8 cellular contexts compared by ENCODE assay signal in the genomic region with DNA sequence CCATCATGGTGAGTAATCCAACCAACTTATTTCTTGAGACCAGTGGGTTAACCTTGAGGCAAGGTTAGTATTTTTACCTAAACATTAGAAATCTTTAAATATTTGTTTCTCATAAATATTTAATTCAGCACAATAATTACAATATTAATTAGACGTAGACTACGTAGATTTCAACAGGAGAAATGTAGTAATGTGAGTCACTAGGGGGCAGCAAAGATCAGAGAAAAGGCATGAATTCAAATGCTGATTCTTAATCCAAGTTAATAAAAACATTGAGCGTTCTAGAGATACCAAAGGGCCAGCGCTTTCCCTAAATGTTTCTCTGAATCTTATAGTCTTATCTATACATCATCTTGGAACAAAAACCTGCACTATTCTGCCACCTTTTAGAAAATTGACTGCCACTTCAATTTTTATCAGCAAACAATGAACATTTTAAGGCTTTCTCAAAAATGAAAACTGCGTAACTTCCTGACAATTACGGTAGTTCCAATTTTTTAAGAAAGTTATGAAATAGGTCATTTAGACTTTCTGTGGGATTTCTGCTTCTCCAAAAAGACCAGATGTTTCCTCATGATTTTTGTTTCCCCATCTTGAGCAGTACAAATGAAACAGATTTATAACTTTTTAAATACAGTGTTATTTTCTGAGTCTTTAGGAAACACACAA.
DNase-seq lines count a peak whose midpoint lies in the region; ATAC-seq, FAIRE-seq and TF ChIP-seq lines count a peak whose summit lies in the region.

No MANE protein-coding gene starts in this region.

- CTCF ChIA-PET in BJ (lab: Yijun Ruan, JAX), result no interaction called here

- no peaks in the 10 kb centered on the region for H3K79me2 ChIP-seq in KMS-11 (ENCODE audit: insufficient read depth, low read depth)

- POLR2A ChIA-PET in BJ (lab: Charles Lee), result no interaction called here

- no peak overlapping the region for H3K4me2 ChIP-seq in KMS-11

- peak overlapping the region; percentile 11; the same call in 1 of the 2 replicates for H2AFZ ChIP-seq in KMS-11 (ENCODE audit: low read depth)

- H3K36me3 ChIP-seq in BJ (ENCODE audit: control insufficient read depth, insufficient read depth, low read length) (no peaks in the 10 kb centered on the region), KMS-11 (ENCODE audit: insufficient read depth) (no peaks in the 10 kb centered on the region), duodenal mucosa (ENCODE audit: control insufficient read depth in 1 of 2, insufficient read depth in 2 of 2, low read length in 2 of 2) (no peaks in the 10 kb centered on the region), lung (ENCODE audit: control insufficient read depth in 2 of 2, insufficient read depth in 2 of 2, low read length in 2 of 2) (no peaks in the 10 kb centered on the region), upper lobe of left lung (no peaks in the 10 kb centered on the region)

- no peak for TF ChIP-seq POLR2A in upper lobe of left lung (IDR thresholded peaks at IDR 0.05)

- H3K27me3 ChIP-seq in BJ (ENCODE audit: control insufficient read depth, insufficient read depth, low read length) (no peaks in the 10 kb centered on the region), KMS-11 (ENCODE audit: insufficient read depth, low read depth) (no peaks in the 10 kb centered on the region), duodenal mucosa (ENCODE audit: control insufficient read depth in 1 of 2, insufficient read depth in 2 of 2, low read length in 2 of 2) (no peaks in the 10 kb centered on the region), lung (ENCODE audit: control insufficient read depth, insufficient read depth) (no peaks in the 10 kb centered on the region), upper lobe of left lung (no peaks in the 10 kb centered on the region)

- peak in 1 of 4 donors; percentile 31 for TF ChIP-seq EP300 in upper lobe of left lung (IDR thresholded peaks at IDR 0.05)

- no peaks in the 10 kb centered on the region for H4K20me1 ChIP-seq in KMS-11 (ENCODE audit: insufficient read depth)

- DNase-seq in BJ (ENCODE audit: low read depth) (no peak), GM18507 (ENCODE audit: extremely low spot score, insufficient read length, low read depth) (peak; percentile 2), RPMI7951 (ENCODE audit: low read depth) (peak; percentile 60), lung (ENCODE audit: low spot score) (peak; percentile 53), upper lobe of left lung (no peak)

- H3K27ac ChIP-seq in KMS-11 (no peak overlapping the region), duodenal mucosa (ENCODE audit: low read depth, low read length) (no peak overlapping the region), lung (ENCODE audit: low read depth in 1 of 2, low read length in 1 of 2) (peak overlapping the region in 1 of 2 donors; percentile 33), upper lobe of left lung (peak overlapping the region in 3 of 4 donors; percentile 35 to 57 (median 55))

- H3K4me1 ChIP-seq in KMS-11 (ENCODE audit: low read depth, poor library complexity, severe bottlenecking), result no peaks in the 10 kb centered on the region
- peaks cover 0 to 8% of the 10 kb centered on the region in 2 donors for H3K4me1 ChIP-seq in duodenal mucosa (ENCODE audit: control insufficient read depth in 1 of 2, insufficient read depth in 2 of 2, low read length in 2 of 2)
- peaks cover 0 to 2% of the 10 kb centered on the region in 2 donors for H3K4me1 ChIP-seq in lung (ENCODE audit: control insufficient read depth in 2 of 2, insufficient read depth in 2 of 2, low read length in 2 of 2)
- H3K4me1 ChIP-seq in upper lobe of left lung, result peaks cover 4 to 13% (median 9%) of the 10 kb centered on the region in 4 donors

- 8 to 10% methylated on average over 6 of the region's 6 CpGs for WGBS in lung, 2 donors
- 13% methylated on average over 6 of the region's 6 CpGs for WGBS in upper lobe of left lung, 2 donors

- TF ChIP-seq CTCF in BJ (IDR thresholded peaks at IDR 0.05; ENCODE audit: insufficient read depth, low read depth, low read length), result peak; percentile 55
- TF ChIP-seq CTCF in KMS-11 (conservative IDR thresholded peaks at IDR 0.05; ENCODE audit: low read depth, low read length), result peak; percentile 83
- TF ChIP-seq CTCF in lung (IDR thresholded peaks at IDR 0.05; ENCODE audit: control extremely low read depth, extremely low read depth), result peak; percentile 41
- TF ChIP-seq CTCF in upper lobe of left lung (IDR thresholded peaks at IDR 0.05), result peak; percentile 54 to 83 (median 71)

- H3K9ac ChIP-seq in KMS-11 (no peak overlapping the region), duodenal mucosa (ENCODE audit: low read depth in 1 of 2, low read length in 2 of 2) (peak overlapping the region in 1 of 2 donors; percentile 27)

- peak overlapping the region; percentile 26; the same call in 1 of the 2 replicates for H3K4me3 ChIP-seq in BJ (ENCODE audit: low read depth, low read length)
- no peak overlapping the region for H3K4me3 ChIP-seq in KMS-11 (IDR thresholded peaks at IDR 0.05; ENCODE audit: insufficient read depth, low read depth, low read length)
- peak overlapping the region; percentile 54 to 55 for H3K4me3 ChIP-seq in duodenal mucosa (ENCODE audit: low read depth in 1 of 2, low read length in 2 of 2)
- H3K4me3 ChIP-seq in lung, result no peak overlapping the region
- H3K4me3 ChIP-seq in upper lobe of left lung, result peak overlapping the region in 2 of 4 donors; percentile 33 to 39

- FAIRE-seq in GM18507 (lab: Jason Lieb, UNC), result peak; percentile 63

- H3K9me3 ChIP-seq in duodenal mucosa (ENCODE audit: control insufficient read depth in 1 of 2, low read length in 2 of 2) (no peaks in the 10 kb centered on the region), lung (ENCODE audit: control insufficient read depth in 2 of 2, insufficient read depth in 1 of 2, low read length in 1 of 2) (no peaks in the 10 kb centered on the region), upper lobe of left lung (no peaks in the 10 kb centered on the region)

- peak; percentile 72 for ATAC-seq in lung (ENCODE audit: insufficient read depth, low FRiP score)
- ATAC-seq in upper lobe of left lung (ENCODE audit: low FRiP score in 2 of 2), result peak; percentile 67 to 93
- no peak for ATAC-seq in HG03457 (IDR thresholded peaks at IDR 0.05; ENCODE audit: unreplicated experiment)

Comparison
In these comparisons a context has a peak if more than half of its experiments do, and no peak if none do; other contexts are left out.
1. DNase-seq: peak in GM18507 (single experiment), RPMI7951 (single experiment) and lung (single experiment); none in BJ (single experiment) and upper lobe of left lung (0 of 2).
2. H3K4me3 ChIP-seq: peak in BJ (single experiment) and duodenal mucosa (2 of 2); none in KMS-11 (single experiment) and lung (single experiment).
3. H3K27ac ChIP-seq: peak in upper lobe of left lung (3 of 4); none in KMS-11 (single experiment) and duodenal mucosa (single experiment).
4. Peak in every context shown above with its lines, with median percentiles within 50 percentile points of each other: CTCF ChIP-seq.